ENCODE assay signal across 9 cellular contexts in the genomic region with DNA sequence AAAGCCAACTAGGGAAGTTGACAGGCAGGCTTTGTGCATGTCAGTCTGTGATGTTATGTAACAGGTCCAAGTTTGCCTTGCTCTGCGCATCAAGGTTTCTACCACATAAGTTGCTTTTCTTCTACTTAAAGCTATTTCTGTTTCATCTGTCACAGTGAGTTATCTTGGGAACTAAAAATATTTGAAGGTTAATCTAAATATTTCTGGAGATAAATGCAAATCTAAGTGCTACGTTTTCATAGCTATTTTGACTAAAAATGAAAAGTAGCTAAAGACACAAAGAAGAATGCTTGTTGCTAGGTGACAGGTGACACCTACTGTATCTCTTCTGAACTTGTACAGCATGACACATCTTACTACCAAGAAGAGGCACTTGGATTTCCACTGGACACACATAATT.
DNase-seq lines count a peak whose midpoint lies in the region; ATAC-seq, FAIRE-seq and TF ChIP-seq lines count a peak whose summit lies in the region.
"Had no signal": no experiment of that assay in that cellular context is flagged by ENCODE, and none has a peak within 500 bp of the region (broad histone marks: within the 10 kb centered on the region; RNA-seq: fewer than 3 reads in every experiment).

No MANE protein-coding gene starts in this region.

- no peaks in the 10 kb centered on the region for H3K27me3 ChIP-seq in PC-3 (ENCODE audit: low read length)
- H3K27me3 ChIP-seq: heart left ventricle had no signal

- CTCF ChIA-PET in PC-3 (lab: Charles Lee) = no interaction called here

- H3K27ac ChIP-seq in PC-3 (ENCODE audit: low read length) (no peak overlapping the region), kidney (ENCODE audit: low read depth in 2 of 2, low read length in 2 of 2) (no peak overlapping the region)
- H3K27ac ChIP-seq: heart left ventricle had no signal

- H3K9me3 ChIP-seq in PC-3 (ENCODE audit: low read length) (no peaks in the 10 kb centered on the region), kidney (ENCODE audit: control insufficient read depth in 1 of 2, low read length in 2 of 2) (no peaks in the 10 kb centered on the region)
- H3K9me3 ChIP-seq: heart left ventricle had no signal

- intact Hi-C loops in head of caudate nucleus (cut with DNase I) (no loop called here), PC-3 (cut with micrococcal nuclease) (no loop called here), kidney (cut with DNase I) (no loop called here)

- H3K79me2 ChIP-seq in PC-3 (ENCODE audit: low read length) = no peaks in the 10 kb centered on the region

- POLR2A ChIA-PET in PC-3 (lab: Charles Lee; ENCODE audit: unreplicated experiment) = no interaction called here

- H3K9me2 ChIP-seq in PC-3 (replicated peaks; ENCODE audit: low read length) = no peaks in the 10 kb centered on the region

- H4K20me1 ChIP-seq in PC-3 (ENCODE audit: low read length) = no peaks in the 10 kb centered on the region

- H2AFZ ChIP-seq in PC-3 (ENCODE audit: low read length) = no peak overlapping the region

- H3K4me1 ChIP-seq in PC-3 (ENCODE audit: insufficient read depth, low read length) (no peaks in the 10 kb centered on the region), kidney (ENCODE audit: control insufficient read depth in 1 of 2, insufficient read depth in 1 of 2, low read depth in 1 of 2, low read length in 2 of 2) (no peaks in the 10 kb centered on the region)

- H3K9ac ChIP-seq in PC-3 (ENCODE audit: low read length) (no peak overlapping the region), kidney (ENCODE audit: low read length in 2 of 2) (no peak overlapping the region)

- no peaks in the 10 kb centered on the region for H3F3A ChIP-seq in PC-3 (ENCODE audit: low read length, unreplicated experiment)

- H3K4me2 ChIP-seq in PC-3 (ENCODE audit: low read length) = no peak overlapping the region

- no peak for TF ChIP-seq CTCF in PC-3 (conservative IDR thresholded peaks at IDR 0.05; ENCODE audit: low read depth, low read length)
- TF ChIP-seq CTCF in kidney (IDR thresholded peaks at IDR 0.05; ENCODE audit: borderline replicate concordance, extremely low read depth, insufficient read depth) = no peak

- FAIRE-seq in kidney (lab: Jason Lieb, UNC) (no peak), frontal cortex (lab: Jason Lieb, UNC) (no peak)

- H3K36me3 ChIP-seq in PC-3 (ENCODE audit: low read depth, low read length) = no peaks in the 10 kb centered on the region
- H3K36me3 ChIP-seq in kidney (ENCODE audit: control insufficient read depth in 1 of 2, insufficient read depth in 2 of 2, low read length in 2 of 2) = no peaks in the 10 kb centered on the region

- ATAC-seq in GM18858 (IDR thresholded peaks at IDR 0.05; ENCODE audit: unreplicated experiment) (peak; percentile 68), GM21360 (IDR thresholded peaks at IDR 0.05; ENCODE audit: unreplicated experiment) (peak; percentile 80), HG03135 (IDR thresholded peaks at IDR 0.05; ENCODE audit: unreplicated experiment) (peak; percentile 85), PC-3 (no peak)

- DNase-seq in head of caudate nucleus (peak in 30 of 42 donors; percentile 5 to 75 (median 42)), PC-3 (no peak), kidney (no peak), frontal cortex (ENCODE audit: low spot score in 2 of 2) (no peak)
- DNase-seq: heart left ventricle, NCI-H1417 treated with DMSO at 0.1 percent for 48 hours had no signal

- H3K4me3 ChIP-seq in PC-3 (ENCODE audit: low read length) = no peak overlapping the region
- H3K4me3 ChIP-seq in kidney (ENCODE audit: low read length in 2 of 2) = no peak overlapping the region
- H3K4me3 ChIP-seq: heart left ventricle had no signal

- BruUV-seq in PC-3 (replicated peaks; lab: Mats Ljungman, UMichigan) = no TSS peak

Comparison
In these comparisons a context has a peak if more than half of its experiments do, and no peak if none do; other contexts are left out.
1. DNase-seq: peak in head of caudate nucleus (30 of 42); none in PC-3 (single experiment), kidney (single experiment) and frontal cortex (0 of 2).